16 cellular contexts compared by ENCODE assay signal in genomic region chr4:15648600-15648999, GRCh38. TPM values are rescaled to one million over a fixed set of nuclear protein-coding genes. Genes with fewer than 3 reads are reported as not detected.
DNase-seq lines count a peak whose midpoint lies in the region; ATAC-seq, FAIRE-seq and TF ChIP-seq lines count a peak whose summit lies in the region.
"Had no signal": no experiment of that assay in that cellular context is flagged by ENCODE, and none has a peak within 500 bp of the region (broad histone marks: within the 10 kb centered on the region; RNA-seq: fewer than 3 reads in every experiment).

No MANE protein-coding gene starts in this region.

- POLR2A ChIA-PET in naive thymus-derived CD4-positive, alpha-beta T cell (lab: Charles Lee), result no interaction called here

- H3K9me3 Mint-ChIP-seq in naive thymus-derived CD4-positive, alpha-beta T cell, result no peaks in the 10 kb centered on the region
- H3K9me3 Mint-ChIP-seq: activated CD4-positive, alpha-beta memory T cell treated with anti-CD3 and anti-CD28 coated beads for 36 hours had no signal

- H3K9me3 ChIP-seq in naive thymus-derived CD4-positive, alpha-beta T cell (ENCODE audit: control insufficient read depth in 2 of 3, low read length in 3 of 3), result no peaks in the 10 kb centered on the region
- H3K9me3 ChIP-seq: stomach had no signal

- TF ChIP-seq CTCF in dorsolateral prefrontal cortex (IDR thresholded peaks at IDR 0.05 in 54 of 56, conservative IDR thresholded peaks at IDR 0.05 in 2 of 56; ENCODE audit: low read depth in 1 of 56, partially characterized antibody in 56 of 56), result no peak

- H3K27me3 ChIP-seq in naive thymus-derived CD4-positive, alpha-beta T cell (ENCODE audit: control insufficient read depth in 2 of 2, insufficient read depth in 2 of 2, low read length in 2 of 2), result no peaks in the 10 kb centered on the region
- no peaks in the 10 kb centered on the region for H3K27me3 ChIP-seq in dorsolateral prefrontal cortex
- H3K27me3 ChIP-seq: stomach had no signal

- H3K4me3 ChIP-seq in naive thymus-derived CD4-positive, alpha-beta T cell (ENCODE audit: low read length), result no peak overlapping the region
- no peak overlapping the region for H3K4me3 ChIP-seq in dorsolateral prefrontal cortex
- H3K4me3 ChIP-seq: stomach had no signal

- intact Hi-C loops in naive thymus-derived CD4-positive, alpha-beta T cell (cut with micrococcal nuclease), result loop anchor here (2.0 kb wide), 2 partner anchors 20 to 1992 kb away; no protein-coding TSS in a partner anchor
- intact Hi-C loops in left colon (cut with DNase I, micrococcal nuclease) (loop anchor here in 1 of 2 donors (5.0 kb wide), 1 partner anchor 171 kb away; no protein-coding TSS in a partner anchor), dorsolateral prefrontal cortex (cut with DNase I) (no loop called here)

- peaks cover 42 to 91% (median 81%) of the 10 kb centered on the region in 7 donors for H3K4me1 Mint-ChIP-seq in naive thymus-derived CD4-positive, alpha-beta T cell

- peak overlapping the region in 9 of 10 donors; percentile 1 to 62 (median 12) for H3K4me3 Mint-ChIP-seq in naive thymus-derived CD4-positive, alpha-beta T cell
- H3K4me3 Mint-ChIP-seq: activated CD4-positive, alpha-beta memory T cell treated with anti-CD3 and anti-CD28 coated beads for 36 hours had no signal

- DNase-seq in GM18507 (ENCODE audit: extremely low spot score, insufficient read length, low read depth) (no peak), left colon (no peak), D341Med (ENCODE audit: low spot score) (no peak), left lobe of liver (ENCODE audit: low spot score) (no peak), dorsolateral prefrontal cortex (no peak)
- DNase-seq in naive thymus-derived CD4-positive, alpha-beta T cell, result no peak
- DNase-seq: activated CD4-positive, alpha-beta memory T cell treated with anti-CD3 and anti-CD28 coated beads for 36 hours; activated naive CD4-positive, alpha-beta T cell treated with Interleukin-2 at 50 U/mL for 16 hours; glutamatergic neuron; NCI-H187 treated with DMSO at 0.1 percent for 48 hours; Right ventricle myocardium superior; stimulated activated CD4-positive, alpha-beta T cell treated with anti-CD3 and anti-CD28 coated beads, Interleukin-4, amount 100 ng/mL, for 4 hours; stomach; T1000 had no signal

- peak; percentile 57 for FAIRE-seq in GM18507 (lab: Jason Lieb, UNC)

- ATAC-seq in GM21390 (IDR thresholded peaks at IDR 0.05; ENCODE audit: unreplicated experiment) (peak; percentile 54), HG03159 (IDR thresholded peaks at IDR 0.05; ENCODE audit: unreplicated experiment) (peak; percentile 59), left colon (no peak), left lobe of liver (no peak)
- ATAC-seq in naive thymus-derived CD4-positive, alpha-beta T cell, result no peak

- H3K36me3 Mint-ChIP-seq in naive thymus-derived CD4-positive, alpha-beta T cell, result peaks cover 0 to 8% (median 7%) of the 10 kb centered on the region in 5 donors
- H3K36me3 Mint-ChIP-seq: activated CD4-positive, alpha-beta memory T cell treated with anti-CD3 and anti-CD28 coated beads for 36 hours had no signal

- peaks cover 0 to 5% (median 0%) of the 10 kb centered on the region in 3 experiments for H3K36me3 ChIP-seq in naive thymus-derived CD4-positive, alpha-beta T cell (ENCODE audit: control insufficient read depth in 2 of 3, insufficient read depth in 3 of 3, low read length in 3 of 3)
- H3K36me3 ChIP-seq: stomach had no signal

- CTCF ChIA-PET in naive thymus-derived CD4-positive, alpha-beta T cell (lab: Charles Lee), result interaction anchor here (0.6 kb wide), 1 partner anchor 166 kb away, joined by 4 read pairs; no protein-coding TSS in a partner anchor

- peak overlapping the region in 1 of 9 donors; percentile 4 for H3K27ac Mint-ChIP-seq in naive thymus-derived CD4-positive, alpha-beta T cell
- H3K27ac Mint-ChIP-seq: activated CD4-positive, alpha-beta memory T cell treated with anti-CD3 and anti-CD28 coated beads for 36 hours had no signal

- H3K27ac ChIP-seq in naive thymus-derived CD4-positive, alpha-beta T cell (ENCODE audit: low read depth, low read length), result no peak overlapping the region
- H3K27ac ChIP-seq in dorsolateral prefrontal cortex, result peak overlapping the region in 7 of 59 donors; percentile 8 to 100 (median 23)

- no peaks in the 10 kb centered on the region for H3K27me3 Mint-ChIP-seq in naive thymus-derived CD4-positive, alpha-beta T cell
- H3K27me3 Mint-ChIP-seq: activated CD4-positive, alpha-beta memory T cell treated with anti-CD3 and anti-CD28 coated beads for 36 hours had no signal

- peaks cover 27 to 43% of the 10 kb centered on the region in 2 donors for H3K4me1 ChIP-seq in naive thymus-derived CD4-positive, alpha-beta T cell (ENCODE audit: control insufficient read depth in 2 of 2, insufficient read depth in 2 of 2, low read length in 2 of 2)

RNA-seq across cellular contexts. Expression of gene FBXL5, which starts 6.6 kb away (rescaled TPM):
- total RNA-seq in naive thymus-derived CD4-positive, alpha-beta T cell, result 100 to 1,000 TPM in 1 of 5 experiments, 10 to 100 TPM in 4; 39.1 to 107 (median 57.4) TPM
- polyA plus RNA-seq in naive thymus-derived CD4-positive, alpha-beta T cell, result 100 to 1,000 TPM; 123 to 127 TPM
- 10 to 100 TPM; 48.2 to 59.2 TPM for total RNA-seq in left colon
- total RNA-seq in left lobe of liver, result 38.9 TPM
- 100 to 1,000 TPM in 33 of 120 experiments, 10 to 100 TPM in 87; 72.7 to 124 (median 93.8) TPM for total RNA-seq in dorsolateral prefrontal cortex

RNA-seq across cellular contexts. Expression of gene FAM200B, which starts 33.0 kb away (rescaled TPM):
- 10 to 100 TPM; 10.6 to 42.8 (median 27.4) TPM for total RNA-seq in naive thymus-derived CD4-positive, alpha-beta T cell
- 10 to 100 TPM; 54.8 to 91.6 TPM for polyA plus RNA-seq in naive thymus-derived CD4-positive, alpha-beta T cell
- total RNA-seq in left colon, result 10 to 100 TPM; 33.7 to 33.8 TPM
- total RNA-seq in left lobe of liver, result 14.3 TPM
- 10 to 100 TPM; 44.8 to 87.8 (median 59.0) TPM for total RNA-seq in dorsolateral prefrontal cortex

RNA-seq across cellular contexts. Expression of gene BST1, which starts 54.3 kb away (rescaled TPM):
- total RNA-seq in naive thymus-derived CD4-positive, alpha-beta T cell, result 10 to 100 TPM in 1 of 5 experiments, 1 to 10 TPM in 2, under 1 TPM in 2; 0.65 to 41.8 (median 1.1) TPM
- polyA plus RNA-seq in naive thymus-derived CD4-positive, alpha-beta T cell, result under 1 TPM; 0.45 to 0.89 TPM
- total RNA-seq in left colon (10 to 100 TPM; 11.4 to 11.9 TPM), left lobe of liver (3.7 TPM), dorsolateral prefrontal cortex (1 to 10 TPM in 101 of 120 experiments, under 1 TPM in 19; 0.48 to 5.2 (median 1.9) TPM)

Comparison
In these comparisons a context has a peak if more than half of its experiments do, and no peak if none do; other contexts are left out.
1. ATAC-seq: peak in GM21390 (single experiment) and HG03159 (single experiment); none in naive thymus-derived CD4-positive, alpha-beta T cell (single experiment), left colon (single experiment) and left lobe of liver (single experiment).
2. intact Hi-C loops: an anchor here in naive thymus-derived CD4-positive, alpha-beta T cell (2.0 kb wide); none called in dorsolateral prefrontal cortex.